ENCODE assay signal across 13 cellular contexts in the genomic region with DNA sequence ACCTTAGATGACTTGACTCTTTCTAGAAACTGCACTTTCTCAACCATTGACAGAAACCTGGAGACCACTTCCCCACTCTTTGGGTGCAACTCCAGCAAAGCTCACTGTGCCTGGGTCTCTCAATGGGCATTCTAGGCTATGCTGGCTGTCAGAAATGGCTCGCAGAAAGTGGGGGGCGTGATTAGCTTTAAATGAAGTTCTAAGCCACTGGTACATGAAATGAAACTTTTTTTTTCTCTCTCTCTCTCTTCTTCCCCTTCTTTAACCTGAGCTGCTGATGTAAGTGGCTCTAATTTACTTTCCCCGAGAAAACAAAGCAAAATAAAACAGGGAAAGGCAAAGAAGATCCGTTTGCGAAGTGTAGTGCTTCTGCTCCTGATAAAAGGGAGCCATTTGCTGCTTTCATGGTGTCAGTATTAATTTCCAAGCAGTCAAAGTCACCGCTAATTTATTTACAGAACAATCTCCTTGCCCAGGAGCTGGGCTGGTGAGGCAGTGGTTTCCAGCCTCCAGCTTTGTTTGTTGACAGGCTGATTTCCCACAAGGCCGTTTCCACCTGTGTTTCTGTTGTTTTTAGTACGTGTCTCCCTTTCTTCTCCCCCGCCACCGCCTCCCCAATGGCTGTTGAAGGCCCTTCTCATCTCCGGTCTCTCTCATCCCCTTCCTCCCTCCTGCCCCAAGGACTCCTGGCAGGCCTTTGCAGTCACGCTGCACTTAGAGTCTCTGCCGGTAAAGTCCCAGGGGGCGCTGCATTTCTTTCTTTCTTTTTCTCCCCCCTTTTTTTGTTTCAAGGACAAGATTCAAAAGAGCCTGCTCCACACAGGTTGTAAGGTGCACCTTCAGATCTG.
DNase-seq lines count a peak whose midpoint lies in the region; ATAC-seq and TF ChIP-seq lines count a peak whose summit lies in the region.
"Had no signal": no experiment of that assay in that cellular context is flagged by ENCODE, and none has a peak within 500 bp of the region (broad histone marks: within the 10 kb centered on the region; RNA-seq: fewer than 3 reads in every experiment).

No MANE protein-coding gene starts in this region.

- no peaks in the 10 kb centered on the region for H3K27me3 Mint-ChIP-seq in activated B cell treated with CpG ODN at 0.5 μM for 24 hours

- no peaks in the 10 kb centered on the region for H3K27me3 ChIP-seq in neural cell (ENCODE audit: insufficient read depth, low read depth, low read length)
- H3K27me3 ChIP-seq: SJSA1 had no signal

- no peaks in the 10 kb centered on the region for H3K79me2 ChIP-seq in neural cell (replicated peaks; ENCODE audit: insufficient read depth, low read length)

- no peak overlapping the region for H3K9ac ChIP-seq in neural cell (ENCODE audit: low read length)
- H3K9ac ChIP-seq: KMS-11 had no signal

- H2AFZ ChIP-seq in neural cell (ENCODE audit: low read depth, low read length) = no peak overlapping the region

- H3K27ac ChIP-seq in neural cell (ENCODE audit: low read length) = no peak overlapping the region
- H3K27ac ChIP-seq: KMS-11, SJSA1 had no signal

- POLR2A ChIA-PET in activated B cell treated with CpG ODN at 0.5 μM for 24 hours (lab: Charles Lee) = interaction anchor here (0.6 to 1.8 kb wide), 5 partner anchors 8 to 430 kb away, joined by 3 to 6 read pairs (median 3); no protein-coding TSS in a partner anchor

- H3K4me1 Mint-ChIP-seq in activated B cell treated with CpG ODN at 0.5 μM for 24 hours = peaks cover 28% of the 10 kb centered on the region

- H3K9me2 ChIP-seq in neural cell (ENCODE audit: insufficient read depth, low read length) = no peaks in the 10 kb centered on the region

- peak overlapping the region; percentile 74 for H3K4me3 Mint-ChIP-seq in activated B cell treated with CpG ODN at 0.5 μM for 24 hours
- H3K4me3 Mint-ChIP-seq: stimulated activated naive CD8-positive, alpha-beta T cell treated with anti-CD3 and anti-CD28 coated beads, Interleukin-15, Interleukin-2, amounts not matched to agents 100 ng/mL and 50 ng/mL, for 24 hours had no signal

- no peaks in the 10 kb centered on the region for H3K36me3 Mint-ChIP-seq in activated B cell treated with CpG ODN at 0.5 μM for 24 hours (ENCODE audit: low read depth)

- no peaks in the 10 kb centered on the region for H3K9me3 ChIP-seq in neural cell (ENCODE audit: low read length)
- H3K9me3 ChIP-seq: SJSA1 had no signal

- no peaks in the 10 kb centered on the region for H3K36me3 ChIP-seq in neural cell (ENCODE audit: insufficient read depth, low read length)
- H3K36me3 ChIP-seq: SJSA1 had no signal

- peak overlapping the region; percentile 92 for H3K27ac Mint-ChIP-seq in activated B cell treated with CpG ODN at 0.5 μM for 24 hours
- H3K27ac Mint-ChIP-seq: activated T-cell treated with anti-CD3 and anti-CD28 coated beads, Interleukin-2, amount 50 U/mL, for 72 hours; stimulated activated naive CD8-positive, alpha-beta T cell treated with anti-CD3 and anti-CD28 coated beads, Interleukin-15, Interleukin-2, amounts not matched to agents 100 ng/mL and 50 ng/mL, for 24 hours had no signal

- CTCF ChIA-PET in activated B cell treated with CpG ODN at 0.5 μM for 24 hours (lab: Charles Lee) = interaction anchor here (0.6 to 1.2 kb wide), 4 partner anchors 17 to 602 kb away, joined by 3 to 4 read pairs (median 3); no protein-coding TSS in a partner anchor

- no peaks in the 10 kb centered on the region for H3K9me3 Mint-ChIP-seq in activated B cell treated with CpG ODN at 0.5 μM for 24 hours
- H3K9me3 Mint-ChIP-seq: activated T-cell treated with anti-CD3 and anti-CD28 coated beads, Interleukin-2, amount 50 U/mL, for 72 hours; stimulated activated naive CD8-positive, alpha-beta T cell treated with anti-CD3 and anti-CD28 coated beads, Interleukin-15, Interleukin-2, amounts not matched to agents 100 ng/mL and 50 ng/mL, for 24 hours had no signal

- peak; percentile 64 for ATAC-seq in HG02759 (IDR thresholded peaks at IDR 0.05; ENCODE audit: unreplicated experiment)
- peak; percentile 83 for ATAC-seq in activated B cell treated with CpG ODN at 0.5 μM for 24 hours (ENCODE audit: low read depth)
- ATAC-seq in GM19467 (IDR thresholded peaks at IDR 0.05; ENCODE audit: unreplicated experiment) = no peak
- no peak for ATAC-seq in activated CD4-positive, CD25-positive, alpha-beta regulatory T cell treated with anti-CD3 and anti-CD28 coated beads, Interleukin-2, amount 50 U/mL, for 24 hours
- ATAC-seq: activated T-cell treated with anti-CD3 and anti-CD28 coated beads, Interleukin-2, amount 50 U/mL, for 72 hours had no signal

- no peak for TF ChIP-seq EP300 in neural cell (conservative IDR thresholded peaks at IDR 0.05; ENCODE audit: poor library complexity, severe bottlenecking)

- intact Hi-C loops in activated B cell treated with CpG ODN at 0.5 μM for 24 hours (cut with micrococcal nuclease) (loop anchor here (2.0 to 5.0 kb wide), 2 partner anchors 166 to 500 kb away; no protein-coding TSS in a partner anchor), posterior vena cava (cut with DNase I) (no loop called here)

- no peaks in the 10 kb centered on the region for H3F3A ChIP-seq in neural cell (ENCODE audit: insufficient read depth, low read length, poor library complexity, severe bottlenecking)

- no peak for TF ChIP-seq RAD21 in neural cell (conservative IDR thresholded peaks at IDR 0.05)

- H4K20me1 ChIP-seq in neural cell (ENCODE audit: insufficient read depth) = no peaks in the 10 kb centered on the region

- DNase-seq in activated B cell treated with CpG ODN at 0.5 μM for 24 hours (no peak), NCI-H2196 (lab: John Stamatoyannopoulos, UW; ENCODE audit: unreplicated experiment) (no peak), posterior vena cava (ENCODE audit: low spot score) (no peak)
- DNase-seq: effector CD4-positive, alpha-beta T cell had no signal

- H3K4me2 ChIP-seq in neural cell (ENCODE audit: low read length) = no peak overlapping the region
- H3K4me2 ChIP-seq: KMS-11 had no signal

- TF ChIP-seq CTCF in GM12873 (IDR thresholded peaks at IDR 0.05; ENCODE audit: insufficient read depth, low read depth, low read length, missing control alignments) (peak; percentile 45), activated B cell treated with CpG ODN at 0.5 μM for 24 hours (IDR thresholded peaks at IDR 0.05) (no peak), neural cell (IDR thresholded peaks at IDR 0.05; ENCODE audit: poor library complexity, severe bottlenecking) (peak; percentile 19)

- H3K4me3 ChIP-seq in neural cell (ENCODE audit: low read length) = no peak overlapping the region
- H3K4me3 ChIP-seq: SJSA1 had no signal

TF ChIP-seq in neural cell, 6 proteins besides CTCF, POLR2A, EP300 and RAD21:
- TF ChIP-seq SMC3 (conservative IDR thresholded peaks at IDR 0.05; ENCODE audit: poor library complexity) = no peak
- no peak for TF ChIP-seq POLR2AphosphoS5 (IDR thresholded peaks at IDR 0.05)
- no peak for TF ChIP-seq MXI1 (conservative IDR thresholded peaks at IDR 0.05; ENCODE audit: poor library complexity, severe bottlenecking)
- no peak for TF ChIP-seq EZH2 (IDR thresholded peaks at IDR 0.05; ENCODE audit: borderline replicate concordance, insufficient read depth, low read length, poor library complexity, severe bottlenecking)
- no peak for TF ChIP-seq TAF1 (IDR thresholded peaks at IDR 0.05; ENCODE audit: low read depth)
- no peak for TF ChIP-seq REST (IDR thresholded peaks at IDR 0.05; ENCODE audit: borderline replicate concordance)
TF ChIP-seq in neural cell: peak in this region for 0.

Comparison
In these comparisons a context has a peak if more than half of its experiments do, and no peak if none do; other contexts are left out.
1. ATAC-seq: peak in HG02759 (single experiment) and activated B cell treated with CpG ODN at 0.5 μM for 24 hours (single experiment); none in GM19467 (single experiment) and activated CD4-positive, CD25-positive, alpha-beta regulatory T cell treated with anti-CD3 and anti-CD28 coated beads, Interleukin-2, amount 50 U/mL, for 24 hours (0 of 2).